ENCODE assay signal across 9 cellular contexts in genomic region chr1:29202053-29202452, GRCh38. TPM values are rescaled to one million over a fixed set of nuclear protein-coding genes. Genes with fewer than 3 reads are reported as not detected.
A peak's percentile ranks its signal among the peaks of the same experiment; 100 is the strongest.
DNase-seq lines count a peak whose midpoint lies in the region; ATAC-seq and TF ChIP-seq lines count a peak whose summit lies in the region.
"Had no signal": no experiment of that assay in that cellular context is flagged by ENCODE, and none has a peak within 500 bp of the region (broad histone marks: within the 10 kb centered on the region; RNA-seq: fewer than 3 reads in every experiment).

No MANE protein-coding gene starts in this region.

- H3K27ac Mint-ChIP-seq in activated CD4-positive, alpha-beta T cell treated with anti-CD3 and anti-CD28 coated beads, Interleukin-2, amount 10 ng/mL, durations not matched to agents 24 days and 14 days = peak overlapping the region; percentile 34
- H3K27ac Mint-ChIP-seq in type B pancreatic cell = peak overlapping the region; percentile 97

- H3K27me3 ChIP-seq in ascending aorta = no peaks in the 10 kb centered on the region

- no peaks in the 10 kb centered on the region for H3K9me3 ChIP-seq in ascending aorta
- H3K9me3 ChIP-seq: A549 had no signal

- TF ChIP-seq CTCF in ascending aorta (IDR thresholded peaks at IDR 0.05) = no peak
- no peak for TF ChIP-seq CTCF in type B pancreatic cell (conservative IDR thresholded peaks at IDR 0.05)

- H3K36me3 ChIP-seq in ascending aorta = peaks cover 8 to 50% of the 10 kb centered on the region in 2 donors

- intact Hi-C loops in activated CD4-positive, alpha-beta T cell treated with anti-CD3 and anti-CD28 coated beads, Interleukin-2, amount 10 ng/mL, durations not matched to agents 24 days and 14 days (cut with micrococcal nuclease) = loop anchor here (1.0 to 5.0 kb wide), 4 partner anchors 80 to 417 kb away; partner anchors contain the start of gene TMEM200B
- intact Hi-C loops in ascending aorta (cut with DNase I) = loop anchor here (1.0 to 5.0 kb wide), 6 partner anchors 20 to 417 kb away; no protein-coding TSS in a partner anchor

- H3K27ac ChIP-seq in ascending aorta = peak overlapping the region; percentile 90 to 91

- no peaks in the 10 kb centered on the region for H3K27me3 Mint-ChIP-seq in activated CD4-positive, alpha-beta T cell treated with anti-CD3 and anti-CD28 coated beads, Interleukin-2, amount 10 ng/mL, durations not matched to agents 24 days and 14 days
- no peaks in the 10 kb centered on the region for H3K27me3 Mint-ChIP-seq in type B pancreatic cell

- H3K4me1 ChIP-seq in ascending aorta = peaks cover 0 to 7% of the 10 kb centered on the region in 2 donors

- no peak overlapping the region for H3K4me3 ChIP-seq in ascending aorta
- H3K4me3 ChIP-seq: A549 had no signal

- no peak for ATAC-seq in HG02763 (IDR thresholded peaks at IDR 0.05; ENCODE audit: unreplicated experiment)

- H3K4me1 Mint-ChIP-seq in activated CD4-positive, alpha-beta T cell treated with anti-CD3 and anti-CD28 coated beads, Interleukin-2, amount 10 ng/mL, durations not matched to agents 24 days and 14 days = peaks cover 15% of the 10 kb centered on the region
- peaks cover 8% of the 10 kb centered on the region for H3K4me1 Mint-ChIP-seq in type B pancreatic cell (ENCODE audit: unreplicated experiment)

- H3K9me3 Mint-ChIP-seq in activated CD4-positive, alpha-beta T cell treated with anti-CD3 and anti-CD28 coated beads, Interleukin-2, amount 10 ng/mL, durations not matched to agents 24 days and 14 days = no peaks in the 10 kb centered on the region
- no peaks in the 10 kb centered on the region for H3K9me3 Mint-ChIP-seq in type B pancreatic cell

- no peak for DNase-seq in activated CD4-positive, alpha-beta T cell treated with anti-CD3 and anti-CD28 coated beads, Interleukin-2, amount 10 ng/mL, durations not matched to agents 24 days and 14 days
- DNase-seq in activated CD4-positive, alpha-beta T cell treated with anti-CD3 and anti-CD28 coated beads for 1 hour = no peak
- DNase-seq in ascending aorta (ENCODE audit: low spot score in 2 of 2) (no peak), medulla oblongata (ENCODE audit: extremely low spot score) (peak; percentile 32), type B pancreatic cell (ENCODE audit: extremely low spot score, unreplicated experiment) (no peak), NCI-H1930 (lab: John Stamatoyannopoulos, UW) (no peak)
- no peak for DNase-seq in activated naive CD4-positive, alpha-beta T cell (lab: John Stamatoyannopoulos, UW)

- peaks cover 19% of the 10 kb centered on the region for H3K36me3 Mint-ChIP-seq in activated CD4-positive, alpha-beta T cell treated with anti-CD3 and anti-CD28 coated beads, Interleukin-2, amount 10 ng/mL, durations not matched to agents 24 days and 14 days (ENCODE audit: low read depth)
- peaks cover 8% of the 10 kb centered on the region for H3K36me3 Mint-ChIP-seq in type B pancreatic cell

- H3K4me3 Mint-ChIP-seq in activated CD4-positive, alpha-beta T cell treated with anti-CD3 and anti-CD28 coated beads, Interleukin-2, amount 10 ng/mL, durations not matched to agents 24 days and 14 days = no peak overlapping the region
- no peak overlapping the region for H3K4me3 Mint-ChIP-seq in type B pancreatic cell

RNA-seq across cellular contexts. Expression of gene SRSF4, which starts 20.4 kb away (rescaled TPM):
- total RNA-seq in activated CD4-positive, alpha-beta T cell treated with anti-CD3 and anti-CD28 coated beads, Interleukin-2, amount 10 ng/mL, durations not matched to agents 24 days and 14 days = 138 and 141 TPM in 2 replicates
- total RNA-seq in ascending aorta = 49.1 TPM
- total RNA-seq in type B pancreatic cell (ENCODE audit: low replicate concordance) = 68.9 and 85.3 TPM in 2 replicates

RNA-seq across cellular contexts. Expression of gene MECR, which starts 28.7 kb away (rescaled TPM):
- total RNA-seq in activated CD4-positive, alpha-beta T cell treated with anti-CD3 and anti-CD28 coated beads, Interleukin-2, amount 10 ng/mL, durations not matched to agents 24 days and 14 days = 36.4 and 41.3 TPM in 2 replicates
- total RNA-seq in ascending aorta (1.2 TPM), type B pancreatic cell (ENCODE audit: low replicate concordance) (28.7 and 30.5 TPM in 2 replicates)

RNA-seq across cellular contexts. Expression of gene PTPRU, which starts 34.3 kb away (rescaled TPM):
- total RNA-seq in activated CD4-positive, alpha-beta T cell treated with anti-CD3 and anti-CD28 coated beads, Interleukin-2, amount 10 ng/mL, durations not matched to agents 24 days and 14 days = 0.47 and 0.95 TPM in 2 replicates
- 32.7 TPM for total RNA-seq in ascending aorta
- total RNA-seq in type B pancreatic cell (ENCODE audit: low replicate concordance) = 66.6 and 129 TPM in 2 replicates

Comparison
In these comparisons a context has a peak if more than half of its experiments do, and no peak if none do; other contexts are left out.
1. RNA of gene MECR, which starts 28.7 kb away (total RNA-seq): 36.4 to 41.3 TPM in activated CD4-positive, alpha-beta T cell treated with anti-CD3 and anti-CD28 coated beads, Interleukin-2, amount 10 ng/mL, durations not matched to agents 24 days and 14 days and 28.7 to 30.5 TPM in type B pancreatic cell; 1.2 TPM in ascending aorta (single experiment); every median in the first group is over 10 times any median in the second.
2. RNA of gene PTPRU, which starts 34.3 kb away (total RNA-seq): 66.6 to 129 TPM in type B pancreatic cell and 32.7 TPM in ascending aorta (single experiment); 0.47 to 0.95 TPM in activated CD4-positive, alpha-beta T cell treated with anti-CD3 and anti-CD28 coated beads, Interleukin-2, amount 10 ng/mL, durations not matched to agents 24 days and 14 days; every median in the first group is over 10 times any median in the second.